In the genomic region with DNA sequence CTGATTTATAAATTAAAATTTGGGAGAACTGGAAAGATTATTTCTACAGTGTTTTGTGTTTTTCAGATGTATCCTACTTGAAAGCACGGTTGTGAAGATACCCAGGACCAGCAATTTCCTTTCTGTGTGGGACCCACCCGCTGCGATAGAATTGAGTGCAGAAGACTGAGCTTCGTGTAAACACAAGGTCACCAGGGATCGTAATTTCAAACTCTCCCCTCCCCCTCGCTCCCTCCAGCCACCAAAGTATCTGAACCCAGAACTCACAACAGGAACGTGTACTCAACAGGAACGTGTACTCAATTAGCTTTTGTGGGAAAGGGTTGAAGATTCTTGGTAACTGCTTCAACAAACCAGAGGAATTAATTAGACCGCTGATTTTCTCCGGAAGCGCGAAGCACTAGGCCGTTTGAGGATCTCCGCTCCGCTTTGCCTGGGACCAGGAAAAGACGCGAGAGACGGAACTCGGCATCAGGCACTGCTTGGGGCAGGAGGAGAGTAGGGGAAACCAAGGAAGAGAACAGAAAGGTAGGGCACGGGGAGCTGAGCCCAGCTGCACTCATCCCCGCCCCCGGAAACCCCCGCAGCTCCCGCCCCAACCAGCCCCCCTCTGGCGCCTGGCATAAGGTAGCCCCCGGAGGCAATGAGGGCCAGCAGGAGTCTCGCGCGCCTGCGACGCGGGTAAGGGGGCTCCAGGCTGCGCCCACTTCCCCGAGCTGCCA, we compare ENCODE assay signal across 8 cellular contexts. TPM values are rescaled to one million over a fixed set of nuclear protein-coding genes. Genes with fewer than 3 reads are reported as not detected.
DNase-seq lines count a peak whose midpoint lies in the region; ATAC-seq, FAIRE-seq and TF ChIP-seq lines count a peak whose summit lies in the region.

No MANE protein-coding gene starts in this region.

- H3K4me3 ChIP-seq in astrocyte (ENCODE audit: insufficient read depth, low read depth, low read length) (peak overlapping the region; percentile 98), retinal pigment epithelial cell (ENCODE audit: low read length) (peak overlapping the region; percentile 90)

- H3K27me3 ChIP-seq in astrocyte (ENCODE audit: insufficient read depth, low read length): no peaks in the 10 kb centered on the region

- in situ Hi-C loops in KBM-7 (cut with MboI; ENCODE audit: low pct_unique_long_range_greater_than_20kb, low sequenced_read_pairs): no loop called here
- in situ Hi-C loops in GM13976 (cut with MboI; ENCODE audit: low sequenced_read_pairs, unreplicated experiment): loop anchor here (5.0 kb wide), 1 partner anchor 78 kb away; no protein-coding TSS in a partner anchor

- TF ChIP-seq CTCF in astrocyte (IDR thresholded peaks at IDR 0.05; ENCODE audit: insufficient read depth, low read depth, low read length) (no peak), retinal pigment epithelial cell (conservative IDR thresholded peaks at IDR 0.05; ENCODE audit: low read depth, low read length) (no peak), GM13976 (IDR thresholded peaks at IDR 0.05; ENCODE audit: borderline replicate concordance, control extremely low read depth, extremely low read depth, insufficient read depth, missing control alignments) (no peak)

- H3K4me1 ChIP-seq in astrocyte (ENCODE audit: insufficient read depth, low read length): peaks cover 13% of the 10 kb centered on the region

- peaks cover 58% of the 10 kb centered on the region for H3K79me2 ChIP-seq in astrocyte (ENCODE audit: insufficient read depth, low read length)

- H4K20me1 ChIP-seq in astrocyte (ENCODE audit: insufficient read depth, low read length): peaks cover 23% of the 10 kb centered on the region

- no peaks in the 10 kb centered on the region for H3K36me3 ChIP-seq in astrocyte (ENCODE audit: insufficient read depth, low read length)

- H3K27ac Mint-ChIP-seq in astrocyte (ENCODE audit: unreplicated experiment): peak overlapping the region; percentile 85

- peak; percentile 39 for ATAC-seq in GM21529 (IDR thresholded peaks at IDR 0.05; ENCODE audit: unreplicated experiment)

- no peaks in the 10 kb centered on the region for H3K27me3 Mint-ChIP-seq in astrocyte (ENCODE audit: low read depth, unreplicated experiment)

- peaks cover 16% of the 10 kb centered on the region for H3K4me1 Mint-ChIP-seq in astrocyte (ENCODE audit: low read depth, unreplicated experiment)

- peak overlapping the region; percentile 98 for H2AFZ ChIP-seq in astrocyte (ENCODE audit: low read depth, low read length)

- no peaks in the 10 kb centered on the region for H3K9me3 Mint-ChIP-seq in astrocyte (ENCODE audit: unreplicated experiment)

- no peaks in the 10 kb centered on the region for H3K9me3 ChIP-seq in astrocyte (ENCODE audit: insufficient read depth, low read depth, low read length)

- peaks cover 5% of the 10 kb centered on the region for H3K36me3 Mint-ChIP-seq in astrocyte (ENCODE audit: low read depth, unreplicated experiment)

- H3K27ac ChIP-seq in astrocyte (ENCODE audit: low read depth, low read length): peak overlapping the region; percentile 75

- H3K4me2 ChIP-seq in astrocyte (ENCODE audit: low read length): peak overlapping the region; percentile 87

- no peak for FAIRE-seq in astrocyte (lab: Jason Lieb, UNC)

- peak overlapping the region; percentile 100 for H3K4me3 Mint-ChIP-seq in astrocyte (ENCODE audit: unreplicated experiment)

- peak overlapping the region; percentile 90 for H3K9ac ChIP-seq in astrocyte (ENCODE audit: low read length)

- DNase-seq in DMS79 treated with DMSO at 0.1 percent for 48 hours (lab: John Stamatoyannopoulos, UW) (peak; percentile 76), KBM-7 (peak; percentile 80), RKO (ENCODE audit: low spot score) (peak; percentile 70), astrocyte (ENCODE audit: low read depth) (peak; percentile 58), hippocampal formation (lab: John Stamatoyannopoulos, UW) (peak; percentile 46 to 64), retinal pigment epithelial cell (ENCODE audit: low read depth) (peak; percentile 18), GM13976 (ENCODE audit: low spot score) (no peak)

RNA-seq across cellular contexts. Expression of a gene that starts 0.5 kb away (rescaled TPM):
- total RNA-seq in astrocyte: 33.9 and 38.7 TPM in 2 replicates

RNA-seq across cellular contexts. Expression of a gene that starts 0.6 kb away (rescaled TPM):
- total RNA-seq in astrocyte: 24.9 and 26.9 TPM in 2 replicates
